In genomic region chr2:153077311-153077710, GRCh38 we compare ENCODE assay signal across 15 cellular contexts.
"Had no signal": no experiment of that assay in that cellular context is flagged by ENCODE, and none has a peak within 500 bp of the region (broad histone marks: within the 10 kb centered on the region; RNA-seq: fewer than 3 reads in every experiment).

No MANE protein-coding gene starts in this region.

- ATAC-seq: activated CD4-positive, CD25-positive, alpha-beta regulatory T cell treated with anti-CD3 and anti-CD28 coated beads, Interleukin-2, amount 50 U/mL, for 24 hours; activated T-cell treated with anti-CD3 and anti-CD28 coated beads, Interleukin-2, amount 50 U/mL, for 4 hours; esophagus mucosa; gastroesophageal sphincter; heart left ventricle; left lung had no signal

- H3K9me3 ChIP-seq: gastroesophageal sphincter, heart left ventricle, left lung, right atrium auricular region, tibial artery had no signal

- H3K36me3 ChIP-seq: gastroesophageal sphincter, heart left ventricle, left lung, right atrium auricular region, tibial artery had no signal

- H3K4me1 ChIP-seq: gastroesophageal sphincter, heart left ventricle, left lung, right atrium auricular region, tibial artery had no signal

- H3K4me3 ChIP-seq: gastroesophageal sphincter, heart left ventricle, left lung, right atrium auricular region, tibial artery had no signal

- DNase-seq: activated CD4-positive, alpha-beta T cell treated with anti-CD3 and anti-CD28 coated beads, Interleukin-2, amount 50 U/mL, for 1 hour; activated CD8-positive, alpha-beta memory T cell treated with anti-CD3 and anti-CD28 coated beads, Interleukin-2, amount 50 U/mL, for 4 hours; activated naive CD4-positive, alpha-beta T cell treated with anti-CD3 and anti-CD28 coated beads for 36 hours; activated T-cell treated with anti-CD3 and anti-CD28 coated beads, Interleukin-2, amount 50 U/mL, for 4 hours; caudate nucleus; heart left ventricle; kidney; left lung; stimulated activated CD4-positive, alpha-beta T cell treated with anti-CD3 and anti-CD28 coated beads, Interleukin-2, amount 100 ng/mL, for 24 hours; stimulated activated naive CD4-positive, alpha-beta T cell treated with Interleukin-2 at 50 U/mL for 16 hours; tibial artery had no signal

- H3K27ac ChIP-seq: gastroesophageal sphincter, heart left ventricle, left lung, right atrium auricular region, tibial artery had no signal

- H3K27me3 ChIP-seq: gastroesophageal sphincter, heart left ventricle, left lung, right atrium auricular region, tibial artery had no signal
